In the genomic region with DNA sequence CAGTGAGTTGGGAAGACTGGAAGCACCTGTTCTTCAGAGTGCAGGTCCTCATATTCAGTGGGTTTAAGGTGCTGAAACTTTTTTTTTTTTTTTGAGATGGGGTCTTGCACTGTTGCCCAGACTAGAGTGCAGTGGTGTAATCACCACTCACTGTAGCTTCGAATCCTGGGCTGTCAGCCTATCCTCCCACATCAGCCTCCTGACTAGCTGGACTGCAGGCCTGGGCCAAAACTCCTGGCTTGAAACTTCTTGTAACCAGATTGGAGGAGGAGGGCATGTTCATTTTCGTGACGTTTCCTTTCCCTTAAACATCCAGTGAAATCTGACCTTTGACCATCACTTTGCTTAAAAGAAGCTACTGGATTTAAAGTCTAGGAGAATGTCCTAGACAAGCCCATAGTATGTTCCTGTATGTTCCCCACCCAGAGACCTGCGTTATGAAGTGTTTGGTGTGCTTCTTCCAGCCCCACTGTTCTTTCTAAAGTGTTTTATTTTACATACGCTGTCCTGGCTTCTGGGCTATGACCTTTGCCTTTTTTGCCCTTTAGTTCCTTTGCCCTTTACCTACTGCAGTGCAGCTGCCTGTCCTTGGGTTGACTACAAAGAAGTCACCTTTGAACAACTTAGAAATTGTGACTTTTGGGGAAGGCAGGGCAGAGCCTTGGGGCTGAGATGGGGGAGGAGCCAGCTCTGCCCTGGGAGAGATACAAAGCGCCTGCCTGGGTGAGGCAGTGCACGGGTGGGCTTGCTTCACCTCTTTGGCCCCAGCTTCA, we compare ENCODE assay signal across 9 cellular contexts. TPM values are rescaled to one million over a fixed set of nuclear protein-coding genes. Genes with fewer than 3 reads are reported as not detected.
DNase-seq lines count a peak whose midpoint lies in the region; ATAC-seq lines count a peak whose summit lies in the region.
"Had no signal": no experiment of that assay in that cellular context is flagged by ENCODE, and none has a peak within 500 bp of the region (broad histone marks: within the 10 kb centered on the region; RNA-seq: fewer than 3 reads in every experiment).

No MANE protein-coding gene starts in this region.

- H3K36me3 Mint-ChIP-seq in activated CD4-positive, alpha-beta T cell treated with anti-CD3 and anti-CD28 coated beads, Interleukin-2, amount 10 ng/mL, durations not matched to agents 7 days and 5 days (ENCODE audit: low read depth), result peaks cover 19% of the 10 kb centered on the region
- H3K36me3 Mint-ChIP-seq in activated CD4-positive, alpha-beta T cell treated with anti-CD3 and anti-CD28 coated beads for 36 hours (ENCODE audit: low read depth), result peaks cover 19% of the 10 kb centered on the region
- peaks cover 20% of the 10 kb centered on the region for H3K36me3 Mint-ChIP-seq in activated naive CD8-positive, alpha-beta T cell treated with anti-CD3 and anti-CD28 coated beads, Interleukin-2, amount 10 ng/mL, durations not matched to agents 7 days and 5 days
- H3K36me3 Mint-ChIP-seq in stimulated activated effector memory CD8-positive, alpha-beta T cell treated with anti-CD3 and anti-CD28 coated beads, Interleukin-12 subunit alpha, Interleukin-12 subunit beta, amount 100 ng/mL, for 72 hours, result peaks cover 55% of the 10 kb centered on the region
- peaks cover 17% of the 10 kb centered on the region for H3K36me3 Mint-ChIP-seq in activated T-helper 1 cell treated with anti-CD3 and anti-CD28 coated beads, Interleukin-12 subunit alpha, Interleukin-12 subunit beta, Interleukin-2, Interleukin-4 antibody, amounts not matched to agents 30 ng/mL and 10 ng/mL and 1 ng/mL, durations not matched to agents 14 hours and 24 hours and 36 hours (ENCODE audit: low read depth)

- intact Hi-C loops in activated CD4-positive, alpha-beta T cell treated with anti-CD3 and anti-CD28 coated beads for 36 hours (cut with DNase I, micrococcal nuclease), result loop anchor here (2.0 to 5.0 kb wide), 2 partner anchors 15 to 354 kb away; partner anchors contain the start of gene MED10 (in 1 of the 2)
- intact Hi-C loops in activated T-helper 1 cell treated with anti-CD3 and anti-CD28 coated beads, Interleukin-12 subunit alpha, Interleukin-12 subunit beta, Interleukin-2, Interleukin-4 antibody, amounts not matched to agents 30 ng/mL and 10 ng/mL and 1 ng/mL, durations not matched to agents 14 hours and 24 hours and 36 hours (cut with micrococcal nuclease), result no loop called here

- CTCF ChIA-PET in activated CD4-positive, alpha-beta T cell treated with anti-CD3 and anti-CD28 coated beads, Interleukin-2, amount 10 ng/mL, durations not matched to agents 7 days and 5 days (lab: Charles Lee), result interaction anchor here (0.6 to 1.1 kb wide), 3 partner anchors 14 to 92 kb away, joined by 3 to 7 read pairs (median 3); no protein-coding TSS in a partner anchor
- CTCF ChIA-PET in activated CD4-positive, alpha-beta T cell treated with anti-CD3 and anti-CD28 coated beads for 36 hours (lab: Charles Lee), result interaction anchor here (0.6 to 2.1 kb wide), 3 partner anchors 10 to 1124 kb away, joined by 3 to 6 read pairs (median 6); no protein-coding TSS in a partner anchor

- peaks cover 85% of the 10 kb centered on the region for H3K4me1 Mint-ChIP-seq in activated CD4-positive, alpha-beta T cell treated with anti-CD3 and anti-CD28 coated beads, Interleukin-2, amount 10 ng/mL, durations not matched to agents 7 days and 5 days
- peaks cover 89% of the 10 kb centered on the region for H3K4me1 Mint-ChIP-seq in activated CD4-positive, alpha-beta T cell treated with anti-CD3 and anti-CD28 coated beads for 36 hours
- peaks cover 70% of the 10 kb centered on the region for H3K4me1 Mint-ChIP-seq in activated naive CD8-positive, alpha-beta T cell treated with anti-CD3 and anti-CD28 coated beads, Interleukin-2, amount 10 ng/mL, durations not matched to agents 7 days and 5 days
- H3K4me1 Mint-ChIP-seq in stimulated activated effector memory CD8-positive, alpha-beta T cell treated with anti-CD3 and anti-CD28 coated beads, Interleukin-12 subunit alpha, Interleukin-12 subunit beta, amount 100 ng/mL, for 72 hours, result peaks cover 85% of the 10 kb centered on the region
- H3K4me1 Mint-ChIP-seq in activated T-helper 1 cell treated with anti-CD3 and anti-CD28 coated beads, Interleukin-12 subunit alpha, Interleukin-12 subunit beta, Interleukin-2, Interleukin-4 antibody, amounts not matched to agents 30 ng/mL and 10 ng/mL and 1 ng/mL, durations not matched to agents 14 hours and 24 hours and 36 hours (ENCODE audit: low read depth), result peaks cover 84% of the 10 kb centered on the region

- POLR2A ChIA-PET in activated CD4-positive, alpha-beta T cell treated with anti-CD3 and anti-CD28 coated beads, Interleukin-2, amount 10 ng/mL, durations not matched to agents 7 days and 5 days (lab: Charles Lee), result no interaction called here
- POLR2A ChIA-PET in activated CD4-positive, alpha-beta T cell treated with anti-CD3 and anti-CD28 coated beads for 36 hours (lab: Charles Lee), result interaction anchor here (0.7 kb wide), 1 partner anchor 12 kb away, joined by 3 read pairs; no protein-coding TSS in a partner anchor
- POLR2A ChIA-PET in activated naive CD8-positive, alpha-beta T cell treated with anti-CD3 and anti-CD28 coated beads, Interleukin-2, amount 10 ng/mL, durations not matched to agents 7 days and 5 days (lab: Charles Lee), result interaction anchor here (1.1 kb wide), 1 partner anchor 99 kb away, joined by 3 read pairs; the partner anchor contains the start of genes NSUN2 and SRD5A1

- DNase-seq in activated CD4-positive, alpha-beta T cell treated with anti-CD3 and anti-CD28 coated beads, Interleukin-2, amount 10 ng/mL, durations not matched to agents 7 days and 5 days, result no peak
- DNase-seq in activated CD4-positive, alpha-beta T cell treated with anti-CD3 and anti-CD28 coated beads for 36 hours, result no peak
- no peak for DNase-seq in activated naive CD8-positive, alpha-beta T cell treated with anti-CD3 and anti-CD28 coated beads, Interleukin-2, amount 10 ng/mL, durations not matched to agents 7 days and 5 days
- DNase-seq in iris pigment epithelial cell (ENCODE audit: low read depth) (peak; percentile 42), NCI-H1048 (lab: John Stamatoyannopoulos, UW) (no peak)
- no peak for DNase-seq in stimulated activated effector memory CD8-positive, alpha-beta T cell treated with anti-CD3 and anti-CD28 coated beads, Interleukin-12 subunit alpha, Interleukin-12 subunit beta, amount 100 ng/mL, for 72 hours (ENCODE audit: low spot score in 2 of 2)
- no peak for DNase-seq in activated T-helper 1 cell treated with anti-CD3 and anti-CD28 coated beads, Interleukin-12 subunit alpha, Interleukin-12 subunit beta, Interleukin-2, Interleukin-4 antibody, amounts not matched to agents 30 ng/mL and 10 ng/mL and 1 ng/mL, durations not matched to agents 14 hours and 24 hours and 36 hours (ENCODE audit: low spot score)
- DNase-seq: activated CD8-positive, alpha-beta memory T cell treated with anti-CD3 and anti-CD28 coated beads, Interleukin-2, amount 50 U/mL, for 4 hours had no signal

- no peaks in the 10 kb centered on the region for H3K9me3 Mint-ChIP-seq in activated CD4-positive, alpha-beta T cell treated with anti-CD3 and anti-CD28 coated beads, Interleukin-2, amount 10 ng/mL, durations not matched to agents 7 days and 5 days
- H3K9me3 Mint-ChIP-seq in activated CD4-positive, alpha-beta T cell treated with anti-CD3 and anti-CD28 coated beads for 36 hours (ENCODE audit: low read depth), result no peaks in the 10 kb centered on the region
- H3K9me3 Mint-ChIP-seq in activated naive CD8-positive, alpha-beta T cell treated with anti-CD3 and anti-CD28 coated beads, Interleukin-2, amount 10 ng/mL, durations not matched to agents 7 days and 5 days, result no peaks in the 10 kb centered on the region
- H3K9me3 Mint-ChIP-seq in stimulated activated effector memory CD8-positive, alpha-beta T cell treated with anti-CD3 and anti-CD28 coated beads, Interleukin-12 subunit alpha, Interleukin-12 subunit beta, amount 100 ng/mL, for 72 hours, result no peaks in the 10 kb centered on the region
- no peaks in the 10 kb centered on the region for H3K9me3 Mint-ChIP-seq in activated T-helper 1 cell treated with anti-CD3 and anti-CD28 coated beads, Interleukin-12 subunit alpha, Interleukin-12 subunit beta, Interleukin-2, Interleukin-4 antibody, amounts not matched to agents 30 ng/mL and 10 ng/mL and 1 ng/mL, durations not matched to agents 14 hours and 24 hours and 36 hours

- H3K27me3 Mint-ChIP-seq in activated CD4-positive, alpha-beta T cell treated with anti-CD3 and anti-CD28 coated beads, Interleukin-2, amount 10 ng/mL, durations not matched to agents 7 days and 5 days, result no peaks in the 10 kb centered on the region
- H3K27me3 Mint-ChIP-seq in activated CD4-positive, alpha-beta T cell treated with anti-CD3 and anti-CD28 coated beads for 36 hours, result no peaks in the 10 kb centered on the region
- H3K27me3 Mint-ChIP-seq in activated naive CD8-positive, alpha-beta T cell treated with anti-CD3 and anti-CD28 coated beads, Interleukin-2, amount 10 ng/mL, durations not matched to agents 7 days and 5 days, result no peaks in the 10 kb centered on the region
- no peaks in the 10 kb centered on the region for H3K27me3 Mint-ChIP-seq in activated T-helper 1 cell treated with anti-CD3 and anti-CD28 coated beads, Interleukin-12 subunit alpha, Interleukin-12 subunit beta, Interleukin-2, Interleukin-4 antibody, amounts not matched to agents 30 ng/mL and 10 ng/mL and 1 ng/mL, durations not matched to agents 14 hours and 24 hours and 36 hours (ENCODE audit: insufficient read depth)

- no peak for ATAC-seq in activated CD4-positive, alpha-beta T cell treated with anti-CD3 and anti-CD28 coated beads for 36 hours
- ATAC-seq in activated naive CD8-positive, alpha-beta T cell treated with anti-CD3 and anti-CD28 coated beads, Interleukin-2, amount 10 ng/mL, durations not matched to agents 7 days and 5 days (ENCODE audit: low read depth), result no peak
- ATAC-seq in stimulated activated effector memory CD8-positive, alpha-beta T cell treated with anti-CD3 and anti-CD28 coated beads, Interleukin-12 subunit alpha, Interleukin-12 subunit beta, amount 100 ng/mL, for 72 hours, result no peak
- ATAC-seq in GM18502 (IDR thresholded peaks at IDR 0.05; ENCODE audit: poor library complexity, unreplicated experiment), result no peak

- peak overlapping the region; percentile 50 for H3K27ac Mint-ChIP-seq in activated CD4-positive, alpha-beta T cell treated with anti-CD3 and anti-CD28 coated beads, Interleukin-2, amount 10 ng/mL, durations not matched to agents 7 days and 5 days
- no peak overlapping the region for H3K27ac Mint-ChIP-seq in activated CD4-positive, alpha-beta T cell treated with anti-CD3 and anti-CD28 coated beads for 36 hours
- peak overlapping the region; percentile 54 for H3K27ac Mint-ChIP-seq in activated naive CD8-positive, alpha-beta T cell treated with anti-CD3 and anti-CD28 coated beads, Interleukin-2, amount 10 ng/mL, durations not matched to agents 7 days and 5 days
- peak overlapping the region; percentile 24 for H3K27ac Mint-ChIP-seq in stimulated activated effector memory CD8-positive, alpha-beta T cell treated with anti-CD3 and anti-CD28 coated beads, Interleukin-12 subunit alpha, Interleukin-12 subunit beta, amount 100 ng/mL, for 72 hours
- H3K27ac Mint-ChIP-seq in activated T-helper 1 cell treated with anti-CD3 and anti-CD28 coated beads, Interleukin-12 subunit alpha, Interleukin-12 subunit beta, Interleukin-2, Interleukin-4 antibody, amounts not matched to agents 30 ng/mL and 10 ng/mL and 1 ng/mL, durations not matched to agents 14 hours and 24 hours and 36 hours, result no peak overlapping the region

- H3K4me3 Mint-ChIP-seq in activated CD4-positive, alpha-beta T cell treated with anti-CD3 and anti-CD28 coated beads, Interleukin-2, amount 10 ng/mL, durations not matched to agents 7 days and 5 days, result no peak overlapping the region
- no peak overlapping the region for H3K4me3 Mint-ChIP-seq in activated CD4-positive, alpha-beta T cell treated with anti-CD3 and anti-CD28 coated beads for 36 hours
- H3K4me3 Mint-ChIP-seq in activated naive CD8-positive, alpha-beta T cell treated with anti-CD3 and anti-CD28 coated beads, Interleukin-2, amount 10 ng/mL, durations not matched to agents 7 days and 5 days, result no peak overlapping the region
- H3K4me3 Mint-ChIP-seq in stimulated activated effector memory CD8-positive, alpha-beta T cell treated with anti-CD3 and anti-CD28 coated beads, Interleukin-12 subunit alpha, Interleukin-12 subunit beta, amount 100 ng/mL, for 72 hours, result no peak overlapping the region
- no peak overlapping the region for H3K4me3 Mint-ChIP-seq in activated T-helper 1 cell treated with anti-CD3 and anti-CD28 coated beads, Interleukin-12 subunit alpha, Interleukin-12 subunit beta, Interleukin-2, Interleukin-4 antibody, amounts not matched to agents 30 ng/mL and 10 ng/mL and 1 ng/mL, durations not matched to agents 14 hours and 24 hours and 36 hours

RNA-seq across cellular contexts. Expression of gene TENT4A, which starts 18.4 kb away (rescaled TPM):
- total RNA-seq in activated CD4-positive, alpha-beta T cell treated with anti-CD3 and anti-CD28 coated beads, Interleukin-2, amount 10 ng/mL, durations not matched to agents 7 days and 5 days, result 10 to 100 TPM; 37.4 to 41.9 TPM
- total RNA-seq in activated CD4-positive, alpha-beta T cell treated with anti-CD3 and anti-CD28 coated beads for 36 hours, result 10 to 100 TPM; 29.2 to 33.3 TPM
- 10 to 100 TPM; 47.0 to 47.1 TPM for total RNA-seq in activated naive CD8-positive, alpha-beta T cell treated with anti-CD3 and anti-CD28 coated beads, Interleukin-2, amount 10 ng/mL, durations not matched to agents 7 days and 5 days
- total RNA-seq in activated T-helper 1 cell treated with anti-CD3 and anti-CD28 coated beads, Interleukin-12 subunit alpha, Interleukin-12 subunit beta, Interleukin-2, Interleukin-4 antibody, amounts not matched to agents 30 ng/mL and 10 ng/mL and 1 ng/mL, durations not matched to agents 14 hours and 24 hours and 36 hours, result 40.6 and 42.3 TPM in 2 replicates

Comparison
In these comparisons a context has a peak if more than half of its experiments do, and no peak if none do; other contexts are left out.
1. H3K27ac Mint-ChIP-seq: peak in activated CD4-positive, alpha-beta T cell treated with anti-CD3 and anti-CD28 coated beads, Interleukin-2, amount 10 ng/mL, durations not matched to agents 7 days and 5 days (single experiment), activated naive CD8-positive, alpha-beta T cell treated with anti-CD3 and anti-CD28 coated beads, Interleukin-2, amount 10 ng/mL, durations not matched to agents 7 days and 5 days (single experiment) and stimulated activated effector memory CD8-positive, alpha-beta T cell treated with anti-CD3 and anti-CD28 coated beads, Interleukin-12 subunit alpha, Interleukin-12 subunit beta, amount 100 ng/mL, for 72 hours (single experiment); none in activated CD4-positive, alpha-beta T cell treated with anti-CD3 and anti-CD28 coated beads for 36 hours (single experiment) and activated T-helper 1 cell treated with anti-CD3 and anti-CD28 coated beads, Interleukin-12 subunit alpha, Interleukin-12 subunit beta, Interleukin-2, Interleukin-4 antibody, amounts not matched to agents 30 ng/mL and 10 ng/mL and 1 ng/mL, durations not matched to agents 14 hours and 24 hours and 36 hours (single experiment).